ENCODE assay signal across 27 cellular contexts in the genomic region with DNA sequence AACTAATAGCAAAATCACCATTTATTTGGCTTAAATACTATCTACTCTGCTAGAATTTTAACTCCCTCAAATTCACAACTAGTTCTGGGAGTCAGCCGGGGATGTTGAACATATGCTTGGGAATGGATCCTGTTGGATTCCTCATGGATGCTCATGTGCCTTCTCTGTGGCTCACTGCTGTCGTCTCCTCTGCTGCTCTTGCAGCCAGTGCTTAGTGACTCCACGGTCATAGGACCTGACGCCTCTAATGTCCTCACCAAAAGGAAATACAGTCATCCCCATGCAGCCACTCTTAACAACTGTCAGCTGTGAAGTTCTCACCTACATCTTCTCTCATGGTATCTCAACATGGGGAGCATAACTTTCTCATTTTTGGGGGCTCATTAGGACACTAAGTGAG.
"Had no signal": no experiment of that assay in that cellular context is flagged by ENCODE, and none has a peak within 500 bp of the region (broad histone marks: within the 10 kb centered on the region; RNA-seq: fewer than 3 reads in every experiment).

No MANE protein-coding gene starts in this region.

- FAIRE-seq: astrocyte, frontal cortex had no signal

- H3K27ac ChIP-seq: brain microvascular endothelial cell, coronary artery, heart left ventricle, VCaP had no signal

- H3K36me3 ChIP-seq: brain microvascular endothelial cell, heart left ventricle had no signal

- H3K4me3 ChIP-seq: coronary artery, dorsolateral prefrontal cortex, heart left ventricle had no signal

- ATAC-seq: activated T-cell treated with anti-CD3 and anti-CD28 coated beads, Interleukin-2, amount 50 U/mL, for 4 hours; activated T-helper 17 cell treated with anti-CD3 and anti-CD28 coated beads, Interleukin-2, amount 50 U/mL, for 72 hours; esophagus mucosa; heart left ventricle; WTC11 had no signal

- H3K9me3 ChIP-seq: heart left ventricle had no signal

- H3K27me3 ChIP-seq: brain microvascular endothelial cell, dorsolateral prefrontal cortex, heart left ventricle had no signal

- DNase-seq: activated CD4-positive, alpha-beta memory T cell treated with anti-CD3 and anti-CD28 coated beads, Interleukin-2, amount 10 ng/mL, durations not matched to agents 7 days and 5 days; activated CD4-positive, alpha-beta T cell treated with anti-CD3 and anti-CD28 coated beads for 1 hour; activated CD4-positive, alpha-beta T cell treated with anti-CD3 and anti-CD28 coated beads for 4 hours; activated CD4-positive, alpha-beta T cell treated with anti-CD3 and anti-CD28 coated beads, Interleukin-2, amount 10 ng/mL, durations not matched to agents 7 days and 5 days; activated CD4-positive, alpha-beta T cell treated with anti-CD3 and anti-CD28 coated beads, Interleukin-2, amount 50 U/mL, for 4 hours; activated effector memory CD4-positive, alpha-beta T cell treated with Interleukin-2 at 50 U/mL for 16 hours; activated gamma-delta T cell treated with Interleukin-2 at 50 U/mL for 16 hours; activated naive CD4-positive, alpha-beta T cell treated with anti-CD3 and anti-CD28 coated beads, Interleukin-2, amount 50 U/mL, for 16 hours; activated naive CD4-positive, alpha-beta T cell treated with Interleukin-2 at 50 U/mL for 16 hours; activated T-cell treated with anti-CD3 and anti-CD28 coated beads, Interleukin-2, amount 50 U/mL, for 4 hours; amniotic stem cell; anterior cingulate cortex; brain microvascular endothelial cell; cerebellar nuclear complex; dorsolateral prefrontal cortex; effector memory CD4-positive, alpha-beta T cell; endodermal cell; glutamatergic neuron; heart left ventricle; T-helper 2 cell had no signal
